ENCODE assay signal across 8 cellular contexts in genomic region chr17:55264640-55265298, GRCh38. TPM values are rescaled to one million over a fixed set of nuclear protein-coding genes. Genes with fewer than 3 reads are reported as not detected.
DNase-seq lines count a peak whose midpoint lies in the region; ATAC-seq and TF ChIP-seq lines count a peak whose summit lies in the region.

A gene with protein sequence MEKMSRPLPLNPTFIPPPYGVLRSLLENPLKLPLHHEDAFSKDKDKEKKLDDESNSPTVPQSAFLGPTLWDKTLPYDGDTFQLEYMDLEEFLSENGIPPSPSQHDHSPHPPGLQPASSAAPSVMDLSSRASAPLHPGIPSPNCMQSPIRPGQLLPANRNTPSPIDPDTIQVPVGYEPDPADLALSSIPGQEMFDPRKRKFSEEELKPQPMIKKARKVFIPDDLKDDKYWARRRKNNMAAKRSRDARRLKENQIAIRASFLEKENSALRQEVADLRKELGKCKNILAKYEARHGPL (plus strand): TSS chr17:55264960. CDS start chr17:55265485, 525 bp downstream.

- TF ChIP-seq CTCF in mesothelial cell of epicardium (IDR thresholded peaks at IDR 0.05; ENCODE audit: unreplicated experiment): no peak

- no peak within 1 kb of the TSS for H3K27ac ChIP-seq in ACC112 (ENCODE audit: low read depth, low read length)

- peak within 1 kb of the TSS; percentile 14 for H3K27ac Mint-ChIP-seq in mesothelial cell of epicardium

- H3K79me2 ChIP-seq in ACC112 (ENCODE audit: control insufficient read depth, insufficient read depth, low read length, unreplicated experiment): no peaks in the 10 kb centered on the region

- peaks cover 4% of the 10 kb centered on the region for H3K4me1 ChIP-seq in ACC112 (ENCODE audit: control insufficient read depth, insufficient read depth, low read length, unreplicated experiment)

- peaks cover 93% of the 10 kb centered on the region for H3K27me3 Mint-ChIP-seq in mesothelial cell of epicardium (ENCODE audit: low read depth)

- H3K9me3 Mint-ChIP-seq in mesothelial cell of epicardium: peaks cover 10% of the 10 kb centered on the region

- no peaks in the 10 kb centered on the region for H3K36me3 Mint-ChIP-seq in mesothelial cell of epicardium

- H2AFZ ChIP-seq in ACC112 (ENCODE audit: low read length, unreplicated experiment): peak within 1 kb of the TSS; percentile 75

- H3K27me3 ChIP-seq in ACC112 (ENCODE audit: insufficient read depth, low read length): peaks cover 94% of the 10 kb centered on the region

- peaks cover 12% of the 10 kb centered on the region for H3K4me1 Mint-ChIP-seq in mesothelial cell of epicardium

- H3K36me3 ChIP-seq in ACC112 (ENCODE audit: insufficient read depth, low read length): no peaks in the 10 kb centered on the region

- ATAC-seq in GM19023 (IDR thresholded peaks at IDR 0.05; ENCODE audit: unreplicated experiment) (peak; percentile 91), HG03196 (IDR thresholded peaks at IDR 0.05; ENCODE audit: unreplicated experiment) (peak; percentile 88)

- peak within 1 kb of the TSS; percentile 78 for H3K4me3 ChIP-seq in ACC112 (ENCODE audit: low read depth, low read length)

- H3K4me3 Mint-ChIP-seq in mesothelial cell of epicardium: peak within 1 kb of the TSS; percentile 59

- peak; percentile 68 for DNase-seq in NCI-H460 (ENCODE audit: extremely low read depth, low read depth)
- DNase-seq in activated T-cell treated with anti-CD3 and anti-CD28 coated beads for 1 hour (ENCODE audit: low read depth): peak; percentile 59
- DNase-seq in epidermal melanocyte (ENCODE audit: insufficient read length, low spot score): peak; percentile 64
- peak; percentile 49 to 65 for DNase-seq in mesothelial cell of epicardium (ENCODE audit: low spot score in 2 of 2, unreplicated experiment in 2 of 2)
- peak; percentile 34 for DNase-seq in stimulated activated CD8-positive, alpha-beta memory T cell treated with anti-CD3 and anti-CD28 coated beads, Interleukin-15, amount 100 ng/mL, for 1 hour (ENCODE audit: low read depth)

RNA-seq across cellular contexts. Expression of the gene that starts here (rescaled TPM):
- total RNA-seq in NCI-H460 (2014; rRNA removed; shearing (Covaris generic)): 0.17 and 0.25 TPM in 2 replicates
- 0.14 and 0.15 TPM in 2 replicates for polyA plus RNA-seq in NCI-H460 (2014; cell fraction: nucleus; rRNA removed)
- 0.93 to 1.5 TPM (median 1.3 TPM) in 3 replicates for total RNA-seq in mesothelial cell of epicardium

Comparison
In these comparisons a context has a peak if more than half of its experiments do, and no peak if none do; other contexts are left out.
1. Peak in DNase-seq in NCI-H460; RNA of the gene not detected or under 1 TPM.